In the genomic region with DNA sequence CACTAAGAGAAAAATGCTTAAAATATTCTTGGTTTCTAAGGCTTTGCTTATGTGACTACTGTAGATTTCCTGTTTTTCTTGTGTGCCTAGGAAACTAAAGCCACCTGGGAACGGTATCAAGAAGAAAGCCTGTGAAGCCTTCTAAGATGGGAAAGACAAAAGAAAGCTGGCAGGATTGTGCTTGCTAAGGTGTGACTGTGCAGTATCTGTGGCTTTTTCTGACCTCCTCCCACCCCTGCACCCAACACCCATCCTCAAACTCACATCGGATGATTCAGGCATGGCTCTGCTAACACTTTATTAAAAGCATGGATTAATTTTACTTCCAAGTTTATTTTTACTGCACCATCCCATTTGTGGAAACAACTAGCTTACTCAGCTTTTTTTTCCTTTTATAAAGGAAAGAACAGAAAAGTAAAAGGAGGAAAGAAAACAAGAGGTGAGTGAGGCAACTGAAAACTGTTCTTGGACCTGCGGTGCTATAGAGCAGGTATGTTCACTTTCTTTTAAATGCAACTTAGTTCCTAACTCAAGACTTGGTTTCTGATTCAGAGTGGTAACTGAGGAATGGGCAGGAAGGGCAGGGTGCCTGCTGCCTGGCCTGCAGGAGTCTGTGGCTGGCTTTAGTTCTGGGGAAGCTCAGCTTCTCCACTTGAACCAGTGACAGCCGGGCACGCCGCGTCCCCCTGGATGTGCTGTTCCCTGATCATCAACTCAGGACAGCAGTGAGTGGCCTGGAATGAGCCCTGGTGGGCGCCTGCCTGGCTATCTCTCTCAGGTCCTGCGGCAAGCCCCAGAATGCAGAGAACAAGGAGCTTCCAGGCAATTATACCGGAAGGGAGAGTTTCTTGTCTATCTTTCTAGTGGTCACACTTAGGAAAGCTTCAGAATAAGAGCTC, we compare ENCODE assay signal across 9 cellular contexts. TPM values are rescaled to one million over a fixed set of nuclear protein-coding genes. Genes with fewer than 3 reads are reported as not detected.
DNase-seq lines count a peak whose midpoint lies in the region; ATAC-seq and TF ChIP-seq lines count a peak whose summit lies in the region.
"Had no signal": no experiment of that assay in that cellular context is flagged by ENCODE, and none has a peak within 500 bp of the region (broad histone marks: within the 10 kb centered on the region; RNA-seq: fewer than 3 reads in every experiment).

TSS of gene GBP6 (plus strand) at position 422 of the 899 bp plus-strand sequence. CDS start 4,493 bp downstream, outside the sequence.

- no peak for DNase-seq in mesothelial cell of epicardium (ENCODE audit: low spot score in 2 of 2, unreplicated experiment in 2 of 2)
- no peak for DNase-seq in NCI-H187 (lab: John Stamatoyannopoulos, UW)
- DNase-seq in NCI-H526 treated with DMSO at 0.1 percent for 48 hours (lab: John Stamatoyannopoulos, UW), result no peak
- DNase-seq in ureter (ENCODE audit: low spot score), result no peak
- DNase-seq in NCI-H2171 treated with DMSO at 0.1 percent for 48 hours (lab: John Stamatoyannopoulos, UW), result no peak
- DNase-seq: colonic mucosa had no signal

- TF ChIP-seq CTCF in mesothelial cell of epicardium (IDR thresholded peaks at IDR 0.05; ENCODE audit: unreplicated experiment), result no peak

- no peaks in the 10 kb centered on the region for H3K36me3 Mint-ChIP-seq in activated T-helper 17 cell treated with anti-CD3 and anti-CD28 coated beads, Interleukin-2, amount 50 U/mL, for 72 hours (ENCODE audit: low read depth)
- no peaks in the 10 kb centered on the region for H3K36me3 Mint-ChIP-seq in mesothelial cell of epicardium

- peaks cover 13% of the 10 kb centered on the region for H3K4me1 Mint-ChIP-seq in activated T-helper 17 cell treated with anti-CD3 and anti-CD28 coated beads, Interleukin-2, amount 50 U/mL, for 72 hours
- H3K4me1 Mint-ChIP-seq in mesothelial cell of epicardium, result peaks cover 21% of the 10 kb centered on the region

- peak within 1 kb of the TSS; percentile 74 for H3K27ac Mint-ChIP-seq in activated T-helper 17 cell treated with anti-CD3 and anti-CD28 coated beads, Interleukin-2, amount 50 U/mL, for 72 hours
- peak within 1 kb of the TSS; percentile 64 for H3K27ac Mint-ChIP-seq in mesothelial cell of epicardium

- no peaks in the 10 kb centered on the region for H3K27me3 Mint-ChIP-seq in activated T-helper 17 cell treated with anti-CD3 and anti-CD28 coated beads, Interleukin-2, amount 50 U/mL, for 72 hours
- H3K27me3 Mint-ChIP-seq in mesothelial cell of epicardium (ENCODE audit: low read depth), result no peaks in the 10 kb centered on the region

- no peaks in the 10 kb centered on the region for H3K9me3 Mint-ChIP-seq in activated T-helper 17 cell treated with anti-CD3 and anti-CD28 coated beads, Interleukin-2, amount 50 U/mL, for 72 hours
- H3K9me3 Mint-ChIP-seq in mesothelial cell of epicardium, result no peaks in the 10 kb centered on the region

- peak within 1 kb of the TSS; percentile 71 for H3K4me3 Mint-ChIP-seq in activated T-helper 17 cell treated with anti-CD3 and anti-CD28 coated beads, Interleukin-2, amount 50 U/mL, for 72 hours
- no peak within 1 kb of the TSS for H3K4me3 Mint-ChIP-seq in mesothelial cell of epicardium

- ATAC-seq in GM19035 (IDR thresholded peaks at IDR 0.05; ENCODE audit: unreplicated experiment), result peak; percentile 31
- peak; percentile 28 for ATAC-seq in HG02763 (IDR thresholded peaks at IDR 0.05; ENCODE audit: unreplicated experiment)
- ATAC-seq in activated T-helper 17 cell treated with anti-CD3 and anti-CD28 coated beads, Interleukin-2, amount 50 U/mL, for 72 hours (replicated peaks), result peak; percentile 90

RNA-seq across cellular contexts. Expression of gene GBP6, which starts in this region (rescaled TPM):
- under 1 TPM; 0.28 to 0.58 TPM for total RNA-seq in activated T-helper 17 cell treated with anti-CD3 and anti-CD28 coated beads, Interleukin-2, amount 50 U/mL, for 72 hours
- total RNA-seq in mesothelial cell of epicardium (0.07 to 0.13 TPM (median 0.09 TPM) in 3 replicates), ureter (not detected)
- total RNA-seq: colonic mucosa had no signal

Comparison
In these comparisons a context has a peak if more than half of its experiments do, and no peak if none do; other contexts are left out.
1. Peak in ATAC-seq in activated T-helper 17 cell treated with anti-CD3 and anti-CD28 coated beads, Interleukin-2, amount 50 U/mL, for 72 hours; RNA of the gene not detected or under 1 TPM.
2. ATAC-seq: peak in every context shown above with its lines; median percentile 90 in activated T-helper 17 cell treated with anti-CD3 and anti-CD28 coated beads, Interleukin-2, amount 50 U/mL, for 72 hours; 31 in GM19035; 28 in HG02763.